12 cellular contexts compared by ENCODE assay signal in the genomic region with DNA sequence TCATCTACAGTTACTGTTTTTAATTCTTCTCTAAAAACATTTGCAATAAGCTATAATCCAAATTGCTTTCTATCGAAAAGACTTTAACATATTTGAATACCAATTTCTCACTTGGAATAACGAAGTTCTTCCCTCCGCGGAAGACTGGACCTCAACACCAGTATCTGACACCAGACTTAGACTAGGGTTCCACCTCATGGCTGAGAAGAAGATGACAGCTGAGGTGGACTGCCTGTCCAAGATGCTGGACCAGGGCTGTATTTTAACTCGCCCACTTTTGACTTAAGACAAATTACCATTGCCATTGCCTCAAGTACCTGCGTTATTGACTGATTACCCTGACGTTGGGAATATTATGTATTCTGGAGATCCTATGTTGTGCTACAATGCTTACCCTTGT. TPM values are rescaled to one million over a fixed set of nuclear protein-coding genes. Genes with fewer than 3 reads are reported as not detected.
DNase-seq lines count a peak whose midpoint lies in the region; ATAC-seq, FAIRE-seq and TF ChIP-seq lines count a peak whose summit lies in the region.
"Had no signal": no experiment of that assay in that cellular context is flagged by ENCODE, and none has a peak within 500 bp of the region (broad histone marks: within the 10 kb centered on the region; RNA-seq: fewer than 3 reads in every experiment).

No MANE protein-coding gene starts in this region.

- no peak overlapping the region for H3K27ac Mint-ChIP-seq in activated CD8-positive, alpha-beta memory T cell treated with anti-CD3 and anti-CD28 coated beads, Interleukin-2, amount 10 ng/mL, durations not matched to agents 7 days and 5 days
- H3K27ac Mint-ChIP-seq: activated naive CD8-positive, alpha-beta T cell treated with anti-CD3 and anti-CD28 coated beads, Interleukin-2, amount 50 U/mL, for 24 hours; naive thymus-derived CD4-positive, alpha-beta T cell had no signal

- H2AK5ac ChIP-seq in mesenchymal stem cell (ENCODE audit: low read length, severe bottlenecking), result no peak overlapping the region

- H3K4me2 ChIP-seq in mesenchymal stem cell (ENCODE audit: low read length, poor library complexity, severe bottlenecking), result no peak overlapping the region

- H3K4me1 Mint-ChIP-seq in activated CD8-positive, alpha-beta memory T cell treated with anti-CD3 and anti-CD28 coated beads, Interleukin-2, amount 10 ng/mL, durations not matched to agents 7 days and 5 days, result no peaks in the 10 kb centered on the region
- H3K4me1 Mint-ChIP-seq: activated naive CD8-positive, alpha-beta T cell treated with anti-CD3 and anti-CD28 coated beads, Interleukin-2, amount 50 U/mL, for 24 hours; naive thymus-derived CD4-positive, alpha-beta T cell had no signal

- H3K27ac ChIP-seq in C4-2B (no peak overlapping the region), mesenchymal stem cell (ENCODE audit: low read length, poor library complexity, severe bottlenecking) (no peak overlapping the region)

- H4K91ac ChIP-seq in mesenchymal stem cell (ENCODE audit: low read length), result no peak overlapping the region

- H3K4me1 ChIP-seq in mesenchymal stem cell (ENCODE audit: control insufficient read depth, insufficient read depth, low read depth, low read length), result no peaks in the 10 kb centered on the region

- H2AFZ ChIP-seq in mesenchymal stem cell (ENCODE audit: low read depth, low read length), result no peak overlapping the region

- H3K9me3 ChIP-seq in mesenchymal stem cell (ENCODE audit: control insufficient read depth, low read length), result peaks cover 16% of the 10 kb centered on the region

- H3K4me3 Mint-ChIP-seq in activated CD8-positive, alpha-beta memory T cell treated with anti-CD3 and anti-CD28 coated beads, Interleukin-2, amount 10 ng/mL, durations not matched to agents 7 days and 5 days, result no peak overlapping the region
- H3K4me3 Mint-ChIP-seq: activated naive CD8-positive, alpha-beta T cell treated with anti-CD3 and anti-CD28 coated beads, Interleukin-2, amount 50 U/mL, for 24 hours; naive thymus-derived CD4-positive, alpha-beta T cell had no signal

- peaks cover 2% of the 10 kb centered on the region for H3K9me3 Mint-ChIP-seq in activated CD8-positive, alpha-beta memory T cell treated with anti-CD3 and anti-CD28 coated beads, Interleukin-2, amount 10 ng/mL, durations not matched to agents 7 days and 5 days (ENCODE audit: low read depth)

- H3K4me3 ChIP-seq in LNCaP clone FGC (ENCODE audit: low read depth, low read length) (no peak overlapping the region), bronchial epithelial cell (ENCODE audit: low read depth, low read length) (no peak overlapping the region), mesenchymal stem cell (ENCODE audit: insufficient read depth in 1 of 2, low read depth in 1 of 2, low read length in 2 of 2) (no peak overlapping the region)

- peak; percentile 48 for TF ChIP-seq CTCF in C4-2B (conservative IDR thresholded peaks at IDR 0.05)
- peak; percentile 20; the same call in 1 of the 2 replicates for TF ChIP-seq CTCF in LNCaP clone FGC (IDR thresholded peaks at IDR 0.05; ENCODE audit: control insufficient read depth, extremely low read depth, insufficient read depth)
- peak; percentile 7 for TF ChIP-seq CTCF in bronchial epithelial cell (IDR thresholded peaks at IDR 0.05; ENCODE audit: insufficient read depth, low read length, severe bottlenecking)

- H3K18ac ChIP-seq in mesenchymal stem cell (ENCODE audit: low read depth in 1 of 2, low read length in 2 of 2), result no peak overlapping the region

- H3K9ac ChIP-seq in mesenchymal stem cell (ENCODE audit: low read length), result no peak overlapping the region

- peaks cover 20% of the 10 kb centered on the region for H3K27me3 Mint-ChIP-seq in activated CD8-positive, alpha-beta memory T cell treated with anti-CD3 and anti-CD28 coated beads, Interleukin-2, amount 10 ng/mL, durations not matched to agents 7 days and 5 days

- H2BK12ac ChIP-seq in mesenchymal stem cell (ENCODE audit: low read length in 2 of 2), result no peak overlapping the region

- H4K8ac ChIP-seq in mesenchymal stem cell (ENCODE audit: low read length), result no peak overlapping the region

- no peak overlapping the region for H3K14ac ChIP-seq in mesenchymal stem cell (ENCODE audit: low read length in 2 of 2)

- H3K4ac ChIP-seq in mesenchymal stem cell (ENCODE audit: low read depth in 1 of 2, low read length in 2 of 2), result no peak overlapping the region

- no peak for DNase-seq in LNCaP clone FGC (ENCODE audit: low read depth)
- DNase-seq in bronchial epithelial cell (ENCODE audit: low read depth), result no peak
- peak; percentile 28 for DNase-seq in mesenchymal stem cell
- no peak for DNase-seq in activated CD8-positive, alpha-beta memory T cell treated with anti-CD3 and anti-CD28 coated beads, Interleukin-2, amount 10 ng/mL, durations not matched to agents 7 days and 5 days
- no peak for DNase-seq in NCI-H2171 (lab: John Stamatoyannopoulos, UW)
- DNase-seq in epidermal melanocyte (ENCODE audit: insufficient read length, low spot score), result no peak
- DNase-seq: activated CD4-positive, alpha-beta T cell treated with anti-CD3 and anti-CD28 coated beads for 4 hours; activated naive CD8-positive, alpha-beta T cell treated with anti-CD3 and anti-CD28 coated beads, Interleukin-2, amount 50 U/mL, for 24 hours; DND-41; naive thymus-derived CD4-positive, alpha-beta T cell had no signal

- CTCF ChIA-PET in activated CD8-positive, alpha-beta memory T cell treated with anti-CD3 and anti-CD28 coated beads, Interleukin-2, amount 10 ng/mL, durations not matched to agents 7 days and 5 days (lab: Charles Lee), result interaction anchor here (1.3 kb wide), 1 partner anchor 8 kb away, joined by 3 read pairs; no protein-coding TSS in a partner anchor

- H3K23ac ChIP-seq in mesenchymal stem cell (ENCODE audit: low read length in 2 of 2), result no peak overlapping the region

- whole genome bisulfite sequencing in mesenchymal stem cell, result 94% methylated on average over 6 of the region's 7 CpGs

- H3K36me3 Mint-ChIP-seq in activated CD8-positive, alpha-beta memory T cell treated with anti-CD3 and anti-CD28 coated beads, Interleukin-2, amount 10 ng/mL, durations not matched to agents 7 days and 5 days, result no peaks in the 10 kb centered on the region

- no peak overlapping the region for H2BK120ac ChIP-seq in mesenchymal stem cell (ENCODE audit: low read depth, low read length)

- H2BK5ac ChIP-seq in mesenchymal stem cell (ENCODE audit: low read depth, low read length, poor library complexity, severe bottlenecking), result no peak overlapping the region

- H3K27me3 ChIP-seq in bronchial epithelial cell (ENCODE audit: control insufficient read depth, insufficient read depth, low read length), result no peaks in the 10 kb centered on the region
- H3K27me3 ChIP-seq in mesenchymal stem cell (ENCODE audit: control insufficient read depth in 1 of 2, insufficient read depth in 1 of 2, low read length in 2 of 2), result no peaks in the 10 kb centered on the region

- no peaks in the 10 kb centered on the region for H3K79me1 ChIP-seq in mesenchymal stem cell (replicated peaks; ENCODE audit: low read length, poor library complexity, severe bottlenecking)

- no peak for FAIRE-seq in bronchial epithelial cell (lab: Jason Lieb, UNC)

- no peak for ATAC-seq in GM18873 (IDR thresholded peaks at IDR 0.05; ENCODE audit: low FRiP score, unreplicated experiment)
- no peak for ATAC-seq in activated CD8-positive, alpha-beta memory T cell treated with anti-CD3 and anti-CD28 coated beads, Interleukin-2, amount 10 ng/mL, durations not matched to agents 7 days and 5 days
- ATAC-seq: activated naive CD8-positive, alpha-beta T cell treated with anti-CD3 and anti-CD28 coated beads, Interleukin-2, amount 50 U/mL, for 24 hours; naive thymus-derived CD4-positive, alpha-beta T cell had no signal

- H2BK15ac ChIP-seq in mesenchymal stem cell (ENCODE audit: low read depth, poor library complexity, severe bottlenecking), result no peak overlapping the region

- H3K36me3 ChIP-seq in bronchial epithelial cell (ENCODE audit: control insufficient read depth, insufficient read depth, low read length), result no peaks in the 10 kb centered on the region
- H3K36me3 ChIP-seq in mesenchymal stem cell (ENCODE audit: control insufficient read depth in 1 of 2, insufficient read depth in 2 of 2, low read depth in 1 of 2, low read length in 2 of 2), result no peaks in the 10 kb centered on the region

RNA-seq across cellular contexts. Expression of gene ZMAT2, which starts 34.1 kb away (rescaled TPM):
- total RNA-seq in bronchial epithelial cell, result 47.1 and 76.7 TPM in 2 replicates
- 47.7 TPM for polyA plus RNA-seq in mesenchymal stem cell (2013, experiment 1 of 2)
- polyA plus RNA-seq in mesenchymal stem cell (2013, experiment 2 of 2), result 49.3 TPM
- total RNA-seq in activated CD8-positive, alpha-beta memory T cell treated with anti-CD3 and anti-CD28 coated beads, Interleukin-2, amount 10 ng/mL, durations not matched to agents 7 days and 5 days, result 10 to 100 TPM; 45.0 to 58.6 TPM

RNA-seq across cellular contexts. Expression of gene HARS2, which starts 43.1 kb away (rescaled TPM):
- total RNA-seq in bronchial epithelial cell, result 28.9 and 32.9 TPM in 2 replicates
- polyA plus RNA-seq in mesenchymal stem cell (2013, experiment 1 of 2), result 12.0 TPM
- 12.8 TPM for polyA plus RNA-seq in mesenchymal stem cell (2013, experiment 2 of 2)
- 10 to 100 TPM; 30.7 to 36.6 TPM for total RNA-seq in activated CD8-positive, alpha-beta memory T cell treated with anti-CD3 and anti-CD28 coated beads, Interleukin-2, amount 10 ng/mL, durations not matched to agents 7 days and 5 days

RNA-seq across cellular contexts. Expression of gene HARS1, which starts 43.2 kb away (rescaled TPM):
- total RNA-seq in bronchial epithelial cell, result 55.3 and 73.0 TPM in 2 replicates
- 56.3 TPM for polyA plus RNA-seq in mesenchymal stem cell (2013, experiment 1 of 2)
- polyA plus RNA-seq in mesenchymal stem cell (2013, experiment 2 of 2), result 56.1 TPM
- 10 to 100 TPM; 75.9 to 93.9 TPM for total RNA-seq in activated CD8-positive, alpha-beta memory T cell treated with anti-CD3 and anti-CD28 coated beads, Interleukin-2, amount 10 ng/mL, durations not matched to agents 7 days and 5 days

RNA-seq across cellular contexts. Expression of gene PCDHA1, which starts 51.6 kb away (rescaled TPM):
- total RNA-seq in bronchial epithelial cell, result under 0.01 TPM in 1 of 2 replicates, not detected in the other
- 1.2 TPM for polyA plus RNA-seq in mesenchymal stem cell (2013, experiment 1 of 2)
- polyA plus RNA-seq in mesenchymal stem cell (2013, experiment 2 of 2), result 1.3 TPM
- total RNA-seq in activated CD8-positive, alpha-beta memory T cell treated with anti-CD3 and anti-CD28 coated beads, Interleukin-2, amount 10 ng/mL, durations not matched to agents 7 days and 5 days, result not detected
- total RNA-seq: naive thymus-derived CD4-positive, alpha-beta T cell had no signal
- polyA plus RNA-seq: naive thymus-derived CD4-positive, alpha-beta T cell had no signal
